10 cellular contexts compared by ENCODE assay signal in genomic region chr4:113539408-113539807, GRCh38.
DNase-seq lines count a peak whose midpoint lies in the region; ATAC-seq, FAIRE-seq and TF ChIP-seq lines count a peak whose summit lies in the region.
"Had no signal": no experiment of that assay in that cellular context is flagged by ENCODE, and none has a peak within 500 bp of the region (broad histone marks: within the 10 kb centered on the region; RNA-seq: fewer than 3 reads in every experiment).

No MANE protein-coding gene starts in this region.

- H3K27me3 Mint-ChIP-seq in endothelial cell (ENCODE audit: unreplicated experiment), result no peaks in the 10 kb centered on the region

- ATAC-seq in GM18858 (IDR thresholded peaks at IDR 0.05; ENCODE audit: unreplicated experiment) (peak; percentile 47), HG03175 (IDR thresholded peaks at IDR 0.05; ENCODE audit: unreplicated experiment) (peak; percentile 55)

- no peak overlapping the region for H3K4me3 ChIP-seq in bronchial epithelial cell (ENCODE audit: low read depth, low read length)
- H3K4me3 ChIP-seq: skin epidermis had no signal

- no peaks in the 10 kb centered on the region for H3K9me3 Mint-ChIP-seq in endothelial cell (ENCODE audit: unreplicated experiment)

- no peaks in the 10 kb centered on the region for H3K36me3 Mint-ChIP-seq in endothelial cell (ENCODE audit: low read depth, unreplicated experiment)

- no peaks in the 10 kb centered on the region for H3K36me3 ChIP-seq in bronchial epithelial cell (ENCODE audit: control insufficient read depth, insufficient read depth, low read length)

- peaks cover 10% of the 10 kb centered on the region for H3K4me1 Mint-ChIP-seq in endothelial cell (ENCODE audit: unreplicated experiment)

- no peak overlapping the region for H3K4me3 Mint-ChIP-seq in endothelial cell (ENCODE audit: unreplicated experiment)

- FAIRE-seq in bronchial epithelial cell (lab: Jason Lieb, UNC), result no peak

- TF ChIP-seq CTCF in bronchial epithelial cell (IDR thresholded peaks at IDR 0.05; ENCODE audit: insufficient read depth, low read length, severe bottlenecking) (no peak), endothelial cell (IDR thresholded peaks at IDR 0.05; ENCODE audit: unreplicated experiment) (no peak)

- no peaks in the 10 kb centered on the region for H3K27me3 ChIP-seq in bronchial epithelial cell (ENCODE audit: control insufficient read depth, insufficient read depth, low read length)

- H3K27ac Mint-ChIP-seq in endothelial cell (ENCODE audit: unreplicated experiment), result no peak overlapping the region

- peak; percentile 32 for DNase-seq in AG08396 (ENCODE audit: low spot score)
- peak; percentile 50 for DNase-seq in bronchial epithelial cell (ENCODE audit: low read depth)
- no peak for DNase-seq in C1 segment of cervical spinal cord (lab: John Stamatoyannopoulos, UW)
- DNase-seq in endothelial cell (ENCODE audit: low spot score), result no peak
- DNase-seq in OCI-M2 (lab: John Stamatoyannopoulos, UW; ENCODE audit: unreplicated experiment), result no peak
- DNase-seq in activated CD8-positive, alpha-beta memory T cell treated with anti-CD3 and anti-CD28 coated beads, Interleukin-2, amount 50 U/mL, for 48 hours, result no peak
- DNase-seq: GDM1 had no signal

Comparison
In these comparisons a context has a peak if more than half of its experiments do, and no peak if none do; other contexts are left out.
1. DNase-seq: peak in AG08396 (single experiment) and bronchial epithelial cell (single experiment); none in C1 segment of cervical spinal cord (0 of 14), endothelial cell (single experiment), OCI-M2 (single experiment) and activated CD8-positive, alpha-beta memory T cell treated with anti-CD3 and anti-CD28 coated beads, Interleukin-2, amount 50 U/mL, for 48 hours (single experiment).